In genomic region chr5:117893211-117893610, GRCh38 we compare ENCODE assay signal across 24 cellular contexts.
"Had no signal": no experiment of that assay in that cellular context is flagged by ENCODE, and none has a peak within 500 bp of the region (broad histone marks: within the 10 kb centered on the region; RNA-seq: fewer than 3 reads in every experiment).

No MANE protein-coding gene starts in this region.

- H3K9me3 Mint-ChIP-seq: activated CD4-positive, alpha-beta T cell treated with anti-CD3 and anti-CD28 coated beads, Interleukin-2, amount 10 ng/mL, durations not matched to agents 24 days and 14 days; activated naive CD4-positive, alpha-beta T cell treated with anti-CD3 and anti-CD28 coated beads, Interleukin-2, amount 50 U/mL, for 24 hours; activated T-helper 1 cell treated with anti-CD3 and anti-CD28 coated beads, Interleukin-12 subunit alpha, Interleukin-12 subunit beta, Interleukin-2, Interleukin-4 antibody, amounts not matched to agents 30 ng/mL and 10 ng/mL and 1 ng/mL, durations not matched to agents 14 hours and 24 hours and 36 hours; WTC11 had no signal

- H3K4me3 Mint-ChIP-seq: activated CD4-positive, alpha-beta T cell treated with anti-CD3 and anti-CD28 coated beads, Interleukin-2, amount 10 ng/mL, durations not matched to agents 24 days and 14 days; activated CD8-positive, alpha-beta memory T cell treated with anti-CD3 and anti-CD28 coated beads, Interleukin-2, amount 10 ng/mL, durations not matched to agents 7 days and 5 days; activated naive CD4-positive, alpha-beta T cell treated with anti-CD3 and anti-CD28 coated beads, Interleukin-2, amount 50 U/mL, for 24 hours; activated T-cell treated with anti-CD3 and anti-CD28 coated beads, Interleukin-2, amount 50 U/mL, for 24 hours; activated T-helper 1 cell treated with anti-CD3 and anti-CD28 coated beads, Interleukin-12 subunit alpha, Interleukin-12 subunit beta, Interleukin-2, Interleukin-4 antibody, amounts not matched to agents 30 ng/mL and 10 ng/mL and 1 ng/mL, durations not matched to agents 14 hours and 24 hours and 36 hours; brain; T-helper 2 cell treated with Interferon-gamma antibody and Interleukin-4, amounts not matched to agents 5 μg/mL and 100 μg/mL, for 36 hours; WTC11 had no signal

- H3K36me3 ChIP-seq: cardiac muscle cell had no signal

- ATAC-seq: activated CD8-positive, alpha-beta memory T cell treated with anti-CD3 and anti-CD28 coated beads, Interleukin-2, amount 10 ng/mL, durations not matched to agents 7 days and 5 days; WTC11 had no signal

- H3K36me3 Mint-ChIP-seq: activated CD8-positive, alpha-beta memory T cell treated with anti-CD3 and anti-CD28 coated beads, Interleukin-2, amount 10 ng/mL, durations not matched to agents 7 days and 5 days; activated naive CD4-positive, alpha-beta T cell treated with anti-CD3 and anti-CD28 coated beads, Interleukin-2, amount 50 U/mL, for 24 hours; brain; WTC11 had no signal

- H3K4me1 Mint-ChIP-seq: activated naive CD4-positive, alpha-beta T cell treated with anti-CD3 and anti-CD28 coated beads, Interleukin-2, amount 50 U/mL, for 24 hours had no signal

- H3K27me3 ChIP-seq: cardiac muscle cell had no signal

- H3K27ac ChIP-seq: cardiac muscle cell had no signal

- H3K4me3 ChIP-seq: cardiac muscle cell had no signal

- H3K27ac Mint-ChIP-seq: activated CD4-positive, alpha-beta T cell treated with anti-CD3 and anti-CD28 coated beads, Interleukin-2, amount 10 ng/mL, durations not matched to agents 24 days and 14 days; activated CD8-positive, alpha-beta memory T cell treated with anti-CD3 and anti-CD28 coated beads, Interleukin-2, amount 10 ng/mL, durations not matched to agents 7 days and 5 days; activated naive CD4-positive, alpha-beta T cell treated with anti-CD3 and anti-CD28 coated beads, Interleukin-2, amount 50 U/mL, for 24 hours; activated T-cell treated with anti-CD3 and anti-CD28 coated beads, Interleukin-2, amount 50 U/mL, for 24 hours; activated T-helper 1 cell treated with anti-CD3 and anti-CD28 coated beads, Interleukin-12 subunit alpha, Interleukin-12 subunit beta, Interleukin-2, Interleukin-4 antibody, amounts not matched to agents 30 ng/mL and 10 ng/mL and 1 ng/mL, durations not matched to agents 14 hours and 24 hours and 36 hours; brain; T-helper 2 cell treated with Interferon-gamma antibody and Interleukin-4, amounts not matched to agents 5 μg/mL and 100 μg/mL, for 36 hours; WTC11 had no signal

- H3K27me3 Mint-ChIP-seq: activated CD4-positive, alpha-beta T cell treated with anti-CD3 and anti-CD28 coated beads, Interleukin-2, amount 10 ng/mL, durations not matched to agents 24 days and 14 days; activated CD8-positive, alpha-beta memory T cell treated with anti-CD3 and anti-CD28 coated beads, Interleukin-2, amount 10 ng/mL, durations not matched to agents 7 days and 5 days; activated naive CD4-positive, alpha-beta T cell treated with anti-CD3 and anti-CD28 coated beads, Interleukin-2, amount 50 U/mL, for 24 hours; activated T-cell treated with anti-CD3 and anti-CD28 coated beads, Interleukin-2, amount 50 U/mL, for 24 hours had no signal

- DNase-seq: activated CD4-positive, alpha-beta T cell treated with anti-CD3 and anti-CD28 coated beads, Interleukin-2, amount 10 ng/mL, durations not matched to agents 24 days and 14 days; activated CD4-positive, alpha-beta T cell treated with anti-CD3 and anti-CD28 coated beads, Interleukin-2, amount 50 U/mL, for 48 hours; activated CD4-positive, CD25-positive, alpha-beta regulatory T cell treated with anti-CD3 and anti-CD28 coated beads, Interleukin-2, amount 50 U/mL, for 72 hours; activated CD8-positive, alpha-beta memory T cell treated with anti-CD3 and anti-CD28 coated beads, Interleukin-2, amount 10 ng/mL, durations not matched to agents 7 days and 5 days; activated effector memory CD4-positive, alpha-beta T cell treated with Interleukin-2 at 50 U/mL for 16 hours; activated naive CD4-positive, alpha-beta T cell; activated T-cell treated with anti-CD3 and anti-CD28 coated beads, Interleukin-2, amount 50 U/mL, for 24 hours; amygdala; Kasumi-1; KBM-7; NCI-H1048; NCI-H2171; NCI-H2227 treated with DMSO at 0.1 percent for 48 hours; NCI-H526; NCI-H82; SIG-M5; SK-N-SH; T-helper 1 cell had no signal
